ENCODE assay signal across 24 cellular contexts in genomic region chr7:253491-254336, GRCh38. TPM values are rescaled to one million over a fixed set of nuclear protein-coding genes. Genes with fewer than 3 reads are reported as not detected.
"Had no signal": no experiment of that assay in that cellular context is flagged by ENCODE, and none has a peak within 500 bp of the region (broad histone marks: within the 10 kb centered on the region; RNA-seq: fewer than 3 reads in every experiment).

No MANE protein-coding gene starts in this region.

- H3K4me3 ChIP-seq: testis had no signal

- H3K27me3 ChIP-seq: brain microvascular endothelial cell, neutrophil, testis had no signal

- ATAC-seq: activated T-cell treated with anti-CD3 and anti-CD28 coated beads, Interleukin-2, amount 50 U/mL, for 72 hours had no signal

- H3K9ac ChIP-seq: parathyroid adenoma had no signal

- H3K9me3 ChIP-seq: neutrophil, testis had no signal

- DNase-seq: activated CD4-positive, alpha-beta T cell treated with anti-CD3 and anti-CD28 coated beads for 1 hour; activated effector memory CD4-positive, alpha-beta T cell treated with anti-CD3 and anti-CD28 coated beads, Interleukin-2, amount 50 U/mL, for 16 hours; activated naive CD4-positive, alpha-beta T cell treated with anti-CD3 and anti-CD28 coated beads, Interleukin-2, amount 50 U/mL, for 16 hours; activated T-cell treated with anti-CD3 and anti-CD28 coated beads, Interleukin-2, amount 50 U/mL, for 72 hours; brain microvascular endothelial cell; cortex of kidney; erythroblast; foreskin melanocyte; head of caudate nucleus; naive B cell; retina; small intestine; stimulated activated CD4-positive, alpha-beta T cell treated with anti-CD3 and anti-CD28 coated beads, Interleukin-4, amount 100 ng/mL, for 1 hour; SW 1271; T-helper 2 cell; testis had no signal

- H3K36me3 ChIP-seq: neutrophil had no signal

- H3K4me1 ChIP-seq: parathyroid adenoma, testis had no signal

- H2AFZ ChIP-seq: parathyroid adenoma had no signal

- H3K27ac ChIP-seq: brain microvascular endothelial cell, neutrophil, parathyroid adenoma, testis, VCaP had no signal

RNA-seq across cellular contexts. Expression of gene FOXL3, which starts 36.3 kb away (rescaled TPM):
- total RNA-seq: activated CD8-positive, alpha-beta memory T cell treated with anti-CD3 and anti-CD28 coated beads for 36 hours; activated T-cell treated with anti-CD3 and anti-CD28 coated beads, Interleukin-2, amount 50 U/mL, for 72 hours; aorta; kidney epithelial cell; liver; mononuclear cell had no signal
- polyA plus RNA-seq: aorta, liver, small intestine had no signal
